29 cellular contexts compared by ENCODE assay signal in genomic region chr14:22255042-22255441, GRCh38.
"Had no signal": no experiment of that assay in that cellular context is flagged by ENCODE, and none has a peak within 500 bp of the region (broad histone marks: within the 10 kb centered on the region; RNA-seq: fewer than 3 reads in every experiment).

No MANE protein-coding gene starts in this region.

- H3K36me3 ChIP-seq: ascending aorta, breast epithelium, cardiac muscle cell, colonic mucosa, esophagus squamous epithelium, gastroesophageal sphincter, WERI-Rb-1 had no signal

- H3K4me3 ChIP-seq: ascending aorta, breast epithelium, cardiac muscle cell, colonic mucosa, esophagus squamous epithelium, gastroesophageal sphincter had no signal

- DNase-seq: activated B cell treated with CpG ODN at 0.5 μM for 24 hours; activated CD4-positive, alpha-beta memory T cell treated with anti-CD3 and anti-CD28 coated beads for 36 hours; activated CD4-positive, alpha-beta T cell treated with anti-CD3 and anti-CD28 coated beads for 48 hours; activated CD8-positive, alpha-beta memory T cell treated with anti-CD3 and anti-CD28 coated beads, Interleukin-2, amount 50 U/mL, for 48 hours; activated gamma-delta T cell; activated naive CD4-positive, alpha-beta T cell; activated naive CD4-positive, alpha-beta T cell treated with anti-CD3 and anti-CD28 coated beads, Interleukin-2, amount 10 ng/mL, durations not matched to agents 7 days and 5 days; activated naive CD8-positive, alpha-beta T cell treated with anti-CD3 and anti-CD28 coated beads, Interleukin-2, amount 10 ng/mL, durations not matched to agents 7 days and 5 days; activated T-cell treated with anti-CD3 and anti-CD28 coated beads for 4 hours; activated T-cell treated with anti-CD3 and anti-CD28 coated beads, Interleukin-2, amount 50 U/mL, for 24 hours; activated T-cell treated with anti-CD3 and anti-CD28 coated beads, Interleukin-2, amount 50 U/mL, for 72 hours; central memory CD4-positive, alpha-beta T cell; cerebellar nuclear complex; colonic mucosa; effector CD8-positive, alpha-beta T cell; esophagus squamous epithelium; foreskin melanocyte; T-helper 1 cell; T-helper 17 cell; T1000; WERI-Rb-1 had no signal

- H3K9me3 Mint-ChIP-seq: activated B cell treated with CpG ODN at 0.5 μM for 24 hours; activated CD4-positive, alpha-beta memory T cell treated with anti-CD3 and anti-CD28 coated beads for 36 hours; activated naive CD4-positive, alpha-beta T cell treated with anti-CD3 and anti-CD28 coated beads, Interleukin-2, amount 10 ng/mL, durations not matched to agents 7 days and 5 days; activated naive CD4-positive, alpha-beta T cell treated with anti-CD3 and anti-CD28 coated beads, Interleukin-2, amount 50 U/mL, for 72 hours; activated naive CD8-positive, alpha-beta T cell treated with anti-CD3 and anti-CD28 coated beads, Interleukin-2, amount 10 ng/mL, durations not matched to agents 7 days and 5 days; activated T-cell treated with anti-CD3 and anti-CD28 coated beads, Interleukin-2, amount 50 U/mL, for 24 hours; activated T-cell treated with anti-CD3 and anti-CD28 coated beads, Interleukin-2, amount 50 U/mL, for 72 hours; T-helper 2 cell treated with Interferon-gamma antibody and Interleukin-4, amounts not matched to agents 5 μg/mL and 100 μg/mL, for 36 hours had no signal

- H3K27ac Mint-ChIP-seq: activated B cell treated with CpG ODN at 0.5 μM for 24 hours; activated CD4-positive, alpha-beta memory T cell treated with anti-CD3 and anti-CD28 coated beads for 36 hours; activated naive CD4-positive, alpha-beta T cell treated with anti-CD3 and anti-CD28 coated beads, Interleukin-2, amount 10 ng/mL, durations not matched to agents 7 days and 5 days; activated naive CD4-positive, alpha-beta T cell treated with anti-CD3 and anti-CD28 coated beads, Interleukin-2, amount 50 U/mL, for 72 hours; activated naive CD8-positive, alpha-beta T cell treated with anti-CD3 and anti-CD28 coated beads, Interleukin-2, amount 10 ng/mL, durations not matched to agents 7 days and 5 days; activated T-cell treated with anti-CD3 and anti-CD28 coated beads, Interleukin-2, amount 50 U/mL, for 24 hours; activated T-cell treated with anti-CD3 and anti-CD28 coated beads, Interleukin-2, amount 50 U/mL, for 72 hours; T-helper 17 cell; T-helper 2 cell treated with Interferon-gamma antibody and Interleukin-4, amounts not matched to agents 5 μg/mL and 100 μg/mL, for 36 hours had no signal

- H3K27me3 Mint-ChIP-seq: activated CD4-positive, alpha-beta memory T cell treated with anti-CD3 and anti-CD28 coated beads for 36 hours; activated naive CD4-positive, alpha-beta T cell treated with anti-CD3 and anti-CD28 coated beads, Interleukin-2, amount 10 ng/mL, durations not matched to agents 7 days and 5 days; activated naive CD8-positive, alpha-beta T cell treated with anti-CD3 and anti-CD28 coated beads, Interleukin-2, amount 10 ng/mL, durations not matched to agents 7 days and 5 days; activated T-cell treated with anti-CD3 and anti-CD28 coated beads, Interleukin-2, amount 50 U/mL, for 24 hours; T-helper 17 cell had no signal

- ATAC-seq: activated CD4-positive, CD25-positive, alpha-beta regulatory T cell treated with anti-CD3 and anti-CD28 coated beads, Interleukin-2, amount 50 U/mL, for 24 hours; activated naive CD4-positive, alpha-beta T cell treated with anti-CD3 and anti-CD28 coated beads, Interleukin-2, amount 50 U/mL, for 72 hours; activated T-cell treated with anti-CD3 and anti-CD28 coated beads, Interleukin-2, amount 50 U/mL, for 72 hours; gastroesophageal sphincter; T-helper 17 cell had no signal

- H3K4me3 Mint-ChIP-seq: activated B cell treated with CpG ODN at 0.5 μM for 24 hours; activated CD4-positive, alpha-beta memory T cell treated with anti-CD3 and anti-CD28 coated beads for 36 hours; activated naive CD4-positive, alpha-beta T cell treated with anti-CD3 and anti-CD28 coated beads, Interleukin-2, amount 10 ng/mL, durations not matched to agents 7 days and 5 days; activated naive CD8-positive, alpha-beta T cell treated with anti-CD3 and anti-CD28 coated beads, Interleukin-2, amount 10 ng/mL, durations not matched to agents 7 days and 5 days; activated T-cell treated with anti-CD3 and anti-CD28 coated beads, Interleukin-2, amount 50 U/mL, for 24 hours; activated T-cell treated with anti-CD3 and anti-CD28 coated beads, Interleukin-2, amount 50 U/mL, for 72 hours; T-helper 17 cell; T-helper 2 cell treated with Interferon-gamma antibody and Interleukin-4, amounts not matched to agents 5 μg/mL and 100 μg/mL, for 36 hours had no signal

- H3K27ac ChIP-seq: ascending aorta, breast epithelium, cardiac muscle cell, colonic mucosa, epithelial cell of prostate, esophagus squamous epithelium, gastroesophageal sphincter, WERI-Rb-1 had no signal

- H3K27me3 ChIP-seq: ascending aorta, breast epithelium, cardiac muscle cell, colonic mucosa, esophagus squamous epithelium, gastroesophageal sphincter had no signal

- H3K4me1 Mint-ChIP-seq: activated B cell treated with CpG ODN at 0.5 μM for 24 hours; activated naive CD4-positive, alpha-beta T cell treated with anti-CD3 and anti-CD28 coated beads, Interleukin-2, amount 10 ng/mL, durations not matched to agents 7 days and 5 days; activated naive CD8-positive, alpha-beta T cell treated with anti-CD3 and anti-CD28 coated beads, Interleukin-2, amount 10 ng/mL, durations not matched to agents 7 days and 5 days; T-helper 17 cell had no signal

- H3K4me1 ChIP-seq: ascending aorta, breast epithelium, colonic mucosa, esophagus squamous epithelium had no signal
